In genomic region chr3:87272718-87273337, GRCh38 we compare ENCODE assay signal across 15 cellular contexts. TPM values are rescaled to one million over a fixed set of nuclear protein-coding genes. Genes with fewer than 3 reads are reported as not detected.
DNase-seq lines count a peak whose midpoint lies in the region; ATAC-seq lines count a peak whose summit lies in the region.
"Had no signal": no experiment of that assay in that cellular context is flagged by ENCODE, and none has a peak within 500 bp of the region (broad histone marks: within the 10 kb centered on the region; RNA-seq: fewer than 3 reads in every experiment).

No MANE protein-coding gene starts in this region.

- H3K27ac Mint-ChIP-seq in activated T-helper 17 cell treated with anti-CD3 and anti-CD28 coated beads, Interleukin-2, amount 50 U/mL, for 72 hours, result no peak overlapping the region
- H3K27ac Mint-ChIP-seq in activated naive CD4-positive, alpha-beta T cell treated with anti-CD3 and anti-CD28 coated beads, Interleukin-2, amount 10 ng/mL, durations not matched to agents 7 days and 5 days, result no peak overlapping the region
- H3K27ac Mint-ChIP-seq: T-helper 2 cell treated with Interferon-gamma antibody and Interleukin-4, amounts not matched to agents 5 μg/mL and 100 μg/mL, for 36 hours had no signal

- no peaks in the 10 kb centered on the region for H3K9me3 Mint-ChIP-seq in activated T-helper 17 cell treated with anti-CD3 and anti-CD28 coated beads, Interleukin-2, amount 50 U/mL, for 72 hours
- no peaks in the 10 kb centered on the region for H3K9me3 Mint-ChIP-seq in activated naive CD4-positive, alpha-beta T cell treated with anti-CD3 and anti-CD28 coated beads, Interleukin-2, amount 10 ng/mL, durations not matched to agents 7 days and 5 days
- H3K9me3 Mint-ChIP-seq: T-helper 2 cell treated with Interferon-gamma antibody and Interleukin-4, amounts not matched to agents 5 μg/mL and 100 μg/mL, for 36 hours had no signal

- peaks cover 5% of the 10 kb centered on the region for H3K4me1 Mint-ChIP-seq in activated T-helper 17 cell treated with anti-CD3 and anti-CD28 coated beads, Interleukin-2, amount 50 U/mL, for 72 hours
- peaks cover 41% of the 10 kb centered on the region for H3K4me1 Mint-ChIP-seq in activated naive CD4-positive, alpha-beta T cell treated with anti-CD3 and anti-CD28 coated beads, Interleukin-2, amount 10 ng/mL, durations not matched to agents 7 days and 5 days

- no peak for DNase-seq in LoVo (ENCODE audit: low spot score)
- DNase-seq in foreskin melanocyte, result no peak
- no peak for DNase-seq in activated naive CD4-positive, alpha-beta T cell treated with anti-CD3 and anti-CD28 coated beads, Interleukin-2, amount 10 ng/mL, durations not matched to agents 7 days and 5 days
- DNase-seq: Caco-2, PC-9, right cardiac atrium had no signal

- peaks cover 6% of the 10 kb centered on the region for H3K27me3 Mint-ChIP-seq in activated T-helper 17 cell treated with anti-CD3 and anti-CD28 coated beads, Interleukin-2, amount 50 U/mL, for 72 hours
- no peaks in the 10 kb centered on the region for H3K27me3 Mint-ChIP-seq in activated naive CD4-positive, alpha-beta T cell treated with anti-CD3 and anti-CD28 coated beads, Interleukin-2, amount 10 ng/mL, durations not matched to agents 7 days and 5 days

- ATAC-seq in GM18861 (IDR thresholded peaks at IDR 0.05; ENCODE audit: unreplicated experiment) (peak; percentile 91), GM21381 (IDR thresholded peaks at IDR 0.05; ENCODE audit: unreplicated experiment) (peak; percentile 75), HG02973 (IDR thresholded peaks at IDR 0.05; ENCODE audit: unreplicated experiment) (peak; percentile 82)
- peak; percentile 89 for ATAC-seq in activated T-helper 17 cell treated with anti-CD3 and anti-CD28 coated beads, Interleukin-2, amount 50 U/mL, for 72 hours (replicated peaks)
- ATAC-seq: right cardiac atrium had no signal

- H3K4me3 Mint-ChIP-seq in activated T-helper 17 cell treated with anti-CD3 and anti-CD28 coated beads, Interleukin-2, amount 50 U/mL, for 72 hours, result no peak overlapping the region
- H3K4me3 Mint-ChIP-seq in activated naive CD4-positive, alpha-beta T cell treated with anti-CD3 and anti-CD28 coated beads, Interleukin-2, amount 10 ng/mL, durations not matched to agents 7 days and 5 days, result no peak overlapping the region
- H3K4me3 Mint-ChIP-seq: T-helper 2 cell treated with Interferon-gamma antibody and Interleukin-4, amounts not matched to agents 5 μg/mL and 100 μg/mL, for 36 hours had no signal

- no peaks in the 10 kb centered on the region for H3K36me3 Mint-ChIP-seq in activated T-helper 17 cell treated with anti-CD3 and anti-CD28 coated beads, Interleukin-2, amount 50 U/mL, for 72 hours (ENCODE audit: low read depth)
- no peaks in the 10 kb centered on the region for H3K36me3 Mint-ChIP-seq in activated naive CD4-positive, alpha-beta T cell treated with anti-CD3 and anti-CD28 coated beads, Interleukin-2, amount 10 ng/mL, durations not matched to agents 7 days and 5 days

- CTCF ChIA-PET in activated naive CD4-positive, alpha-beta T cell treated with anti-CD3 and anti-CD28 coated beads, Interleukin-2, amount 10 ng/mL, durations not matched to agents 7 days and 5 days (lab: Charles Lee), result interaction anchor here (3.8 kb wide), 1 partner anchor 12 kb away, joined by 25 read pairs; no protein-coding TSS in a partner anchor

RNA-seq across cellular contexts. Expression of gene POU1F1, which starts 3.6 kb away (rescaled TPM):
- total RNA-seq in activated T-helper 17 cell treated with anti-CD3 and anti-CD28 coated beads, Interleukin-2, amount 50 U/mL, for 72 hours, result not detected
- total RNA-seq: Caco-2, epithelial cell of proximal tubule, LHCN-M2, mucosa of gallbladder, PC-9, right cardiac atrium, vagina had no signal

RNA-seq across cellular contexts. Expression of gene CHMP2B, which starts 45.7 kb away (rescaled TPM):
- 10 to 100 TPM; 19.8 to 22.0 TPM for total RNA-seq in activated T-helper 17 cell treated with anti-CD3 and anti-CD28 coated beads, Interleukin-2, amount 50 U/mL, for 72 hours
